8 cellular contexts compared by ENCODE assay signal in genomic region chr7:105012503-105013282, GRCh38. TPM values are rescaled to one million over a fixed set of nuclear protein-coding genes. Genes with fewer than 3 reads are reported as not detected.
DNase-seq lines count a peak whose midpoint lies in the region; ATAC-seq and TF ChIP-seq lines count a peak whose summit lies in the region.

No MANE protein-coding gene starts in this region.

- H3K36me3 Mint-ChIP-seq in nephron (ENCODE audit: low read depth), result peaks cover 12% of the 10 kb centered on the region

- peak overlapping the region; percentile 97 for H3K4me3 ChIP-seq in H7 (ENCODE audit: insufficient read depth, low read depth, low read length)
- peak overlapping the region; percentile 81 for H3K4me3 ChIP-seq in Loucy (ENCODE audit: low read length, poor library complexity, severe bottlenecking)
- peak overlapping the region; percentile 59 for H3K4me3 ChIP-seq in RWPE2 (ENCODE audit: severe bottlenecking)
- H3K4me3 ChIP-seq in fibroblast of the aortic adventitia (ENCODE audit: low read depth, low read length), result peak overlapping the region; percentile 96

- peaks cover 3% of the 10 kb centered on the region for H3K27me3 Mint-ChIP-seq in nephron (ENCODE audit: low read depth)

- peak overlapping the region; percentile 100 for H3K27ac Mint-ChIP-seq in nephron

- TF ChIP-seq CTCF in Loucy (conservative IDR thresholded peaks at IDR 0.05; ENCODE audit: low read length) (no peak), RWPE2 (IDR thresholded peaks at IDR 0.05; ENCODE audit: poor library complexity, severe bottlenecking) (no peak), fibroblast of the aortic adventitia (IDR thresholded peaks at IDR 0.05; ENCODE audit: insufficient read depth, low read length) (no peak), nephron (IDR thresholded peaks at IDR 0.05; ENCODE audit: unreplicated experiment in 3 of 3) (no peak)

- H3K36me3 ChIP-seq in H7 (replicated peaks; ENCODE audit: control insufficient read depth, insufficient read depth, low read length) (no peaks in the 10 kb centered on the region), Loucy (ENCODE audit: insufficient read depth, low read length) (no peaks in the 10 kb centered on the region), RWPE2 (ENCODE audit: low read depth) (peaks cover 28% of the 10 kb centered on the region)

- H3K4me3 Mint-ChIP-seq in nephron, result peak overlapping the region; percentile 93 to 99 (median 98)

- peaks cover 92% of the 10 kb centered on the region for H3K79me2 ChIP-seq in Loucy (ENCODE audit: insufficient read depth, low read length)

- H3K4me2 ChIP-seq in Loucy (ENCODE audit: low read depth, low read length, poor library complexity, severe bottlenecking), result peak overlapping the region; percentile 98

- peak overlapping the region; percentile 94 for H3K27ac ChIP-seq in RWPE2 (ENCODE audit: poor library complexity, severe bottlenecking)

- H4K20me1 ChIP-seq in Loucy (ENCODE audit: insufficient read depth, low read length, poor library complexity, severe bottlenecking), result peaks cover 72% of the 10 kb centered on the region

- H3K9me2 ChIP-seq in Loucy (replicated peaks; ENCODE audit: low read depth, low read length), result no peaks in the 10 kb centered on the region

- H3K9me3 Mint-ChIP-seq in nephron, result no peaks in the 10 kb centered on the region

- peaks cover 42% of the 10 kb centered on the region for H3K4me1 Mint-ChIP-seq in nephron

- DNase-seq in ELR (ENCODE audit: low read depth) (peak; percentile 97), H7 (peak; percentile 98), RWPE2 (ENCODE audit: low spot score) (peak; percentile 97), fibroblast of the aortic adventitia (ENCODE audit: low read depth) (peak; percentile 98)
- DNase-seq in activated effector memory CD4-positive, alpha-beta T cell treated with anti-CD3 and anti-CD28 coated beads, Interleukin-2, amount 50 U/mL, for 16 hours, result peak; percentile 100
- peak; percentile 100 for DNase-seq in stimulated activated naive CD8-positive, alpha-beta T cell treated with anti-CD3 and anti-CD28 coated beads, Interleukin-15, Interleukin-2, amounts not matched to agents 100 U/mL and 50 U/mL, for 24 hours

- H3K9me3 ChIP-seq in Loucy (ENCODE audit: insufficient read depth, low read depth, low read length), result no peaks in the 10 kb centered on the region
- no peaks in the 10 kb centered on the region for H3K9me3 ChIP-seq in RWPE2 (ENCODE audit: severe bottlenecking)

- 0 out of 2 replicates have a peak overlapping the region, but pooled peaks have one; percentile 59 for H2AFZ ChIP-seq in Loucy (ENCODE audit: low read length)

- H3K27me3 ChIP-seq in H7 (ENCODE audit: control insufficient read depth, insufficient read depth, low read length) (no peaks in the 10 kb centered on the region), Loucy (ENCODE audit: insufficient read depth, low read length, poor library complexity, severe bottlenecking) (peaks cover 10% of the 10 kb centered on the region), RWPE2 (ENCODE audit: insufficient read depth, poor library complexity, severe bottlenecking) (no peaks in the 10 kb centered on the region)

- H3K4me1 ChIP-seq in Loucy (ENCODE audit: insufficient read depth, low read length, poor library complexity, severe bottlenecking) (peaks cover 46% of the 10 kb centered on the region), RWPE2 (ENCODE audit: insufficient read depth, poor library complexity, severe bottlenecking) (peaks cover 17% of the 10 kb centered on the region)

- H3K9ac ChIP-seq in Loucy (ENCODE audit: low read depth, low read length, poor library complexity, severe bottlenecking), result peak overlapping the region; percentile 100

- peak; percentile 74 for ATAC-seq in RWPE2 (ENCODE audit: low read depth)
- ATAC-seq in stimulated activated naive CD8-positive, alpha-beta T cell treated with anti-CD3 and anti-CD28 coated beads, Interleukin-15, Interleukin-2, amounts not matched to agents 100 U/mL and 50 U/mL, for 24 hours, result peak; percentile 75

- H3F3A ChIP-seq in Loucy (ENCODE audit: low read depth), result no peaks in the 10 kb centered on the region

RNA-seq across cellular contexts. Expression of gene KMT2E, which starts 1.3 kb away (rescaled TPM):
- 19.7 and 36.8 TPM in 2 replicates for total RNA-seq in H7 (2014; rRNA removed; shearing (Covaris generic))
- 75.9 and 132 TPM in 2 replicates for total RNA-seq in fibroblast of the aortic adventitia (ENCODE audit: low replicate concordance)

Comparison
In these comparisons a context has a peak if more than half of its experiments do, and no peak if none do; other contexts are left out.
1. Peak in every context shown above with its lines: DNase-seq, ATAC-seq, H3K4me3 ChIP-seq and H3K27ac ChIP-seq.